9 cellular contexts compared by ENCODE assay signal in genomic region chr10:71974489-71975011, GRCh38.
DNase-seq lines count a peak whose midpoint lies in the region; ATAC-seq and TF ChIP-seq lines count a peak whose summit lies in the region.
"Had no signal": no experiment of that assay in that cellular context is flagged by ENCODE, and none has a peak within 500 bp of the region (broad histone marks: within the 10 kb centered on the region; RNA-seq: fewer than 3 reads in every experiment).

No MANE protein-coding gene starts in this region.

- no peak for TF ChIP-seq CTCF in fibroblast of mammary gland (conservative IDR thresholded peaks at IDR 0.05; ENCODE audit: control insufficient read depth, insufficient read depth, low read depth, low read length)

- DNase-seq in activated CD4-positive, alpha-beta T cell treated with anti-CD3 and anti-CD28 coated beads for 4 hours: peak; percentile 14 to 40
- no peak for DNase-seq in activated CD4-positive, alpha-beta T cell treated with anti-CD3 and anti-CD28 coated beads, Interleukin-2, amount 50 U/mL, for 1 hour
- DNase-seq in fibroblast of mammary gland (ENCODE audit: low read depth): peak; percentile 78
- DNase-seq in stimulated activated CD4-positive, alpha-beta T cell treated with anti-CD3 and anti-CD28 coated beads, Interleukin-4, amount 100 ng/mL, for 4 hours: peak; percentile 31 to 61
- no peak for DNase-seq in NCI-H82 treated with DMSO at 0.1 percent for 48 hours (lab: John Stamatoyannopoulos, UW; ENCODE audit: unreplicated experiment)
- no peak for DNase-seq in SIG-M5 treated with dmso at 0.1 percent for 504 hours (lab: John Stamatoyannopoulos, UW; ENCODE audit: unreplicated experiment)

- H3K4me3 ChIP-seq in fibroblast of mammary gland (ENCODE audit: control insufficient read depth, low read depth, low read length): no peak overlapping the region
- H3K4me3 ChIP-seq: SJSA1 had no signal

- ATAC-seq in SK-N-SH treated with all-trans-retinoic acid at 6 μM for 48 hours (peak; percentile 55), HG03521 (IDR thresholded peaks at IDR 0.05; ENCODE audit: unreplicated experiment) (no peak)

TF ChIP-seq in SK-N-SH treated with all-trans-retinoic acid at 6 μM for 48 hours, 23 proteins besides CTCF, POLR2A, EP300 and RAD21:
- TF ChIP-seq ZNF8 (CRISPR knock-in tag; IDR thresholded peaks at IDR 0.05) (no peak), RARB (CRISPR knock-in tag; IDR thresholded peaks at IDR 0.05) (no peak), SNAI2 (CRISPR knock-in tag; IDR thresholded peaks at IDR 0.05) (no peak), TCF4 (CRISPR knock-in tag; IDR thresholded peaks at IDR 0.05; ENCODE audit: borderline replicate concordance) (no peak), CREB5 (CRISPR knock-in tag; IDR thresholded peaks at IDR 0.05; ENCODE audit: low read depth) (no peak), ZC3H10 (CRISPR knock-in tag; IDR thresholded peaks at IDR 0.05) (no peak), POU6F1 (CRISPR knock-in tag; IDR thresholded peaks at IDR 0.05; ENCODE audit: borderline replicate concordance, low read depth) (no peak)

Comparison
In these comparisons a context has a peak if more than half of its experiments do, and no peak if none do; other contexts are left out.
1. DNase-seq: peak in activated CD4-positive, alpha-beta T cell treated with anti-CD3 and anti-CD28 coated beads for 4 hours (2 of 2), fibroblast of mammary gland (single experiment) and stimulated activated CD4-positive, alpha-beta T cell treated with anti-CD3 and anti-CD28 coated beads, Interleukin-4, amount 100 ng/mL, for 4 hours (2 of 2); none in activated CD4-positive, alpha-beta T cell treated with anti-CD3 and anti-CD28 coated beads, Interleukin-2, amount 50 U/mL, for 1 hour (single experiment), NCI-H82 treated with DMSO at 0.1 percent for 48 hours (single experiment) and SIG-M5 treated with dmso at 0.1 percent for 504 hours (single experiment).